Comparison of ENCODE assay signal across 10 cellular contexts in genomic region chr16:1494711-1495110, GRCh38. TPM values are rescaled to one million over a fixed set of nuclear protein-coding genes. Genes with fewer than 3 reads are reported as not detected.
A peak's percentile ranks its signal among the peaks of the same experiment; 100 is the strongest.
DNase-seq lines count a peak whose midpoint lies in the region; ATAC-seq and TF ChIP-seq lines count a peak whose summit lies in the region.
"Had no signal": no experiment of that assay in that cellular context is flagged by ENCODE, and none has a peak within 500 bp of the region (broad histone marks: within the 10 kb centered on the region; RNA-seq: fewer than 3 reads in every experiment).

No MANE protein-coding gene starts in this region.

- no TSS peak for BruUV-seq in IMR-90 (replicated peaks; lab: Mats Ljungman, UMichigan)

- H3K4me3 Mint-ChIP-seq in naive thymus-derived CD8-positive, alpha-beta T cell, result peak overlapping the region; percentile 76 to 99 (median 92)

- peaks cover 7% of the 10 kb centered on the region for H3K9me1 ChIP-seq in IMR-90 (ENCODE audit: insufficient read depth, low read length)

- H3K4me1 Mint-ChIP-seq in naive thymus-derived CD8-positive, alpha-beta T cell, result peaks cover 2 to 33% (median 15%) of the 10 kb centered on the region in 4 donors

- no peaks in the 10 kb centered on the region for H3K9me3 ChIP-seq in IMR-90 (ENCODE audit: control insufficient read depth, insufficient read depth, low read length)
- H3K9me3 ChIP-seq in breast epithelium, result no peaks in the 10 kb centered on the region

- H3K9me3 Mint-ChIP-seq in naive thymus-derived CD8-positive, alpha-beta T cell, result no peaks in the 10 kb centered on the region

- peak overlapping the region; percentile 87 for H3K27ac ChIP-seq in C4-2B
- no peak overlapping the region for H3K27ac ChIP-seq in IMR-90 (ENCODE audit: insufficient read depth, low read length)
- H3K27ac ChIP-seq in breast epithelium, result peak overlapping the region in 1 of 2 donors; percentile 7

- intact Hi-C loops in IMR-90 (cut with micrococcal nuclease) (loop anchor here (5.0 kb wide), 2 partner anchors 118 to 213 kb away; partner anchors contain the start of genes CRAMP1, IFT140 and MAPK8IP3), breast epithelium (cut with DNase I; ENCODE audit: low total_unique reads) (no loop called here), left colon (cut with DNase I, micrococcal nuclease) (no loop called here)

- H3K4me1 ChIP-seq in IMR-90 (ENCODE audit: control insufficient read depth, insufficient read depth, low read length), result peaks cover 12% of the 10 kb centered on the region
- peaks cover 6 to 12% of the 10 kb centered on the region in 2 donors for H3K4me1 ChIP-seq in breast epithelium

- no peak overlapping the region for H2BK15ac ChIP-seq in IMR-90 (ENCODE audit: low read depth, low read length)

- ATAC-seq in IMR-90 (ENCODE audit: low read depth) (no peak), left colon (no peak), HG03196 (IDR thresholded peaks at IDR 0.05; ENCODE audit: unreplicated experiment) (no peak)
- ATAC-seq in naive thymus-derived CD8-positive, alpha-beta T cell, result no peak

- dilution Hi-C loops in IMR-90 (cut with HindIII; ENCODE audit: low sequenced_read_pairs, unreplicated experiment), result no loop called here

- no peak overlapping the region for H3K9ac ChIP-seq in IMR-90 (ENCODE audit: low read depth, low read length)

- no peak; the same call in 1 of the 2 replicates for TF ChIP-seq CTCF in C4-2B (conservative IDR thresholded peaks at IDR 0.05)
- no peak for TF ChIP-seq CTCF in IMR-90 (conservative IDR thresholded peaks at IDR 0.05; ENCODE audit: low read depth, low read length)
- TF ChIP-seq CTCF in breast epithelium (IDR thresholded peaks at IDR 0.05), result no peak

- DNase-seq in IMR-90, result peak; percentile 15
- no peak for DNase-seq in breast epithelium (ENCODE audit: low spot score in 2 of 2)
- no peak for DNase-seq in naive thymus-derived CD8-positive, alpha-beta T cell
- DNase-seq in left colon, result no peak
- no peak for DNase-seq in DMS114 treated with DMSO at 0.1 percent for 48 hours (lab: John Stamatoyannopoulos, UW; ENCODE audit: unreplicated experiment)
- DNase-seq in NCI-H1048 (lab: John Stamatoyannopoulos, UW), result no peak
- DNase-seq: NCI-H1436 had no signal

- H2AK5ac ChIP-seq in IMR-90 (ENCODE audit: low read depth, low read length), result no peak overlapping the region

- H3K36me3 ChIP-seq in IMR-90 (ENCODE audit: control insufficient read depth, insufficient read depth, low read length) (peaks cover 27% of the 10 kb centered on the region), breast epithelium (peaks cover 7% of the 10 kb centered on the region)

- H3K4ac ChIP-seq in IMR-90 (ENCODE audit: low read depth, low read length), result no peak overlapping the region

- peak overlapping the region; percentile 97 for H2AK9ac ChIP-seq in IMR-90 (replicated peaks; ENCODE audit: low read depth, low read length, poor library complexity)

- H3K27me3 ChIP-seq in IMR-90 (ENCODE audit: control insufficient read depth, insufficient read depth, low read length) (no peaks in the 10 kb centered on the region), breast epithelium (no peaks in the 10 kb centered on the region)

- H3K18ac ChIP-seq in IMR-90 (ENCODE audit: low read depth, low read length), result no peak overlapping the region

- H3K36me3 Mint-ChIP-seq in naive thymus-derived CD8-positive, alpha-beta T cell, result peaks cover 0 to 22% (median 0%) of the 10 kb centered on the region in 3 donors

- no peak for TF ChIP-seq POLR2A in IMR-90 (IDR thresholded peaks at IDR 0.05; ENCODE audit: low read depth, low read length)
- TF ChIP-seq POLR2A in breast epithelium (IDR thresholded peaks at IDR 0.05), result no peak

- H3K4me3 ChIP-seq in IMR-90 (ENCODE audit: insufficient read depth, low read depth, low read length) (no peak overlapping the region), breast epithelium (peak overlapping the region in 2 of 3 donors; percentile 76 to 95)

- CTCF ChIA-PET in IMR-90 (lab: Yijun Ruan, JAX), result no interaction called here

- no peak overlapping the region for H2BK120ac ChIP-seq in IMR-90 (ENCODE audit: low read depth, low read length)

- H3K4me2 ChIP-seq in IMR-90 (ENCODE audit: low read depth, low read length), result no peak overlapping the region

- in situ Hi-C loops in IMR-90 (cut with MboI; ENCODE audit: low sequenced_read_pairs), result no loop called here

- no peak overlapping the region for H4K5ac ChIP-seq in IMR-90 (ENCODE audit: low read depth, low read length)

- POLR2A ChIA-PET in IMR-90 (lab: Charles Lee; ENCODE audit: unreplicated experiment), result interaction anchor here (1.2 kb wide), 1 partner anchor 74 kb away, joined by 4 read pairs; the partner anchor contains the start of gene UQCC4
- POLR2A ChIA-PET in naive thymus-derived CD8-positive, alpha-beta T cell (lab: Charles Lee), result interaction anchor here (0.6 to 3.9 kb wide), 3 partner anchors 31 to 229 kb away, joined by 3 to 37 read pairs (median 4); partner anchors contain the start of gene TMEM204

- peaks cover 6 to 35% of the 10 kb centered on the region in 2 experiments for H3K79me1 ChIP-seq in IMR-90 (ENCODE audit: low read depth in 1 of 2, low read length in 2 of 2)

- no peak overlapping the region for H4K91ac ChIP-seq in IMR-90 (ENCODE audit: insufficient read depth, low read depth, low read length)

- WGBS in IMR-90 (ENCODE audit: extremely low coverage in 2 of 2, insufficient read length in 1 of 2), 2 experiments, result no CpG with 5 or more reads among the region's 13 CpGs

- H3K23ac ChIP-seq in IMR-90 (ENCODE audit: low read depth, low read length), result no peak overlapping the region

- H2BK5ac ChIP-seq in IMR-90 (ENCODE audit: low read depth, low read length, poor library complexity, severe bottlenecking), result no peak overlapping the region

- no peak for TF ChIP-seq RAD21 in IMR-90 (IDR thresholded peaks at IDR 0.05; ENCODE audit: low read length)

- no peaks in the 10 kb centered on the region for H3K27me3 Mint-ChIP-seq in naive thymus-derived CD8-positive, alpha-beta T cell

- peaks cover 13% of the 10 kb centered on the region; the same call in 1 of the 2 replicates for H4K20me1 ChIP-seq in IMR-90 (ENCODE audit: insufficient read depth, low read length)

- H3K27ac Mint-ChIP-seq in naive thymus-derived CD8-positive, alpha-beta T cell, result peak overlapping the region in 2 of 10 donors; percentile 21 to 29

- no peak overlapping the region; a peak in 1 of 4 replicates for H4K8ac ChIP-seq in IMR-90 (ENCODE audit: low read depth in 2 of 2, low read length in 2 of 2)

- H3K14ac ChIP-seq in IMR-90 (replicated peaks; ENCODE audit: low read depth, low read length), result no peak overlapping the region

- H3K56ac ChIP-seq in IMR-90 (ENCODE audit: extremely low read depth, insufficient read depth, low read length), result no peak overlapping the region

- no peak overlapping the region for H2BK20ac ChIP-seq in IMR-90 (ENCODE audit: low read depth, low read length)

- H2AFZ ChIP-seq in IMR-90 (replicated peaks; ENCODE audit: low read length, poor library complexity), result peak overlapping the region; percentile 99

TF ChIP-seq in IMR-90, 13 proteins besides CTCF, POLR2A, EP300 and RAD21:
- TF ChIP-seq MAFK (IDR thresholded peaks at IDR 0.05; ENCODE audit: low read depth, low read length) (no peak), MXI1 (IDR thresholded peaks at IDR 0.05; ENCODE audit: borderline replicate concordance, low read depth, low read length) (0 out of 2 replicates have a peak, but pooled peaks have one; percentile 36)

RNA-seq across cellular contexts. Expression of gene TELO2, which starts 1.6 kb away (rescaled TPM):
- 5.8 and 6.6 TPM in 2 replicates for total RNA-seq in IMR-90 (2012; rRNA removed)
- 26.6 and 28.2 TPM in 2 replicates for polyA plus RNA-seq in IMR-90 (2012; rRNA removed)
- polyA plus RNA-seq in IMR-90 (2012; cell fraction: cytosol; rRNA removed), result 16.6 and 18.1 TPM in 2 replicates
- 110 and 290 TPM in 2 replicates for polyA plus RNA-seq in IMR-90 (2012; cell fraction: nucleus; rRNA removed; ENCODE audit: low replicate concordance)
- 10 to 100 TPM; 15.2 to 27.5 (median 23.9) TPM for total RNA-seq in breast epithelium
- 10 to 100 TPM; 42.6 to 51.5 TPM for total RNA-seq in naive thymus-derived CD8-positive, alpha-beta T cell
- polyA plus RNA-seq in naive thymus-derived CD8-positive, alpha-beta T cell, result 10 to 100 TPM in 2 of 3 donors, 1 to 10 TPM in 1; 9.8 to 18.1 (median 14.9) TPM
- total RNA-seq in left colon, result 10 to 100 TPM; 26.6 to 36.3 TPM

RNA-seq across cellular contexts. Expression of gene PTX4, which starts 6.0 kb away (rescaled TPM):
- total RNA-seq in IMR-90 (2012; rRNA removed) (not detected in 2 replicates), breast epithelium (not detected), left colon (not detected)
- 0.07 TPM in 1 of 2 replicates, not detected in the other for polyA plus RNA-seq in IMR-90 (2012; rRNA removed)
- not detected in 2 replicates for polyA plus RNA-seq in IMR-90 (2012; cell fraction: cytosol; rRNA removed)
- polyA plus RNA-seq in IMR-90 (2012; cell fraction: nucleus; rRNA removed; ENCODE audit: low replicate concordance), result 0.14 TPM in 1 of 2 replicates, not detected in the other
- not detected for total RNA-seq in naive thymus-derived CD8-positive, alpha-beta T cell
- polyA plus RNA-seq in naive thymus-derived CD8-positive, alpha-beta T cell, result not detected
- total RNA-seq: kidney epithelial cell had no signal

RNA-seq across cellular contexts. Expression of gene CLCN7, which starts 19.9 kb away (rescaled TPM):
- 10.8 TPM in 2 replicates for total RNA-seq in IMR-90 (2012; rRNA removed)
- polyA plus RNA-seq in IMR-90 (2012; rRNA removed), result 45.2 and 52.9 TPM in 2 replicates
- polyA plus RNA-seq in IMR-90 (2012; cell fraction: cytosol; rRNA removed), result 20.3 and 36.5 TPM in 2 replicates
- 84.9 and 258 TPM in 2 replicates for polyA plus RNA-seq in IMR-90 (2012; cell fraction: nucleus; rRNA removed; ENCODE audit: low replicate concordance)
- 10 to 100 TPM; 52.2 to 72.3 (median 71.4) TPM for total RNA-seq in breast epithelium
- total RNA-seq in naive thymus-derived CD8-positive, alpha-beta T cell, result 100 to 1,000 TPM; 112 to 116 TPM
- 10 to 100 TPM; 18.7 to 34.7 (median 24.2) TPM for polyA plus RNA-seq in naive thymus-derived CD8-positive, alpha-beta T cell
- total RNA-seq in left colon, result 10 to 100 TPM; 42.3 to 44.9 TPM

RNA-seq across cellular contexts. Expression of gene TMEM204, which starts 38.8 kb away (rescaled TPM):
- total RNA-seq in IMR-90 (2012; rRNA removed) (7.0 and 7.2 TPM in 2 replicates), breast epithelium (10 to 100 TPM; 27.8 to 37.0 (median 34.1) TPM), left colon (1 to 10 TPM; 2.6 to 4.9 TPM)
- polyA plus RNA-seq in IMR-90 (2012; rRNA removed), result 12.3 and 13.2 TPM in 2 replicates
- 8.4 and 18.2 TPM in 2 replicates for polyA plus RNA-seq in IMR-90 (2012; cell fraction: cytosol; rRNA removed)
- 5.3 and 12.8 TPM in 2 replicates for polyA plus RNA-seq in IMR-90 (2012; cell fraction: nucleus; rRNA removed; ENCODE audit: low replicate concordance)
- 100 to 1,000 TPM; 186 to 196 TPM for total RNA-seq in naive thymus-derived CD8-positive, alpha-beta T cell
- polyA plus RNA-seq in naive thymus-derived CD8-positive, alpha-beta T cell, result 100 to 1,000 TPM in 2 of 3 donors, 10 to 100 TPM in 1; 95.9 to 135 (median 125) TPM

RNA-seq across cellular contexts. Expression of gene CCDC154, which starts 50.4 kb away (rescaled TPM):
- total RNA-seq in IMR-90 (2012; rRNA removed) (under 0.01 TPM in 1 of 2 replicates, not detected in the other), breast epithelium (1 to 10 TPM in 1 of 3 donors, under 1 TPM in 2; 0.48 to 1.2 (median 0.98) TPM), left colon (under 1 TPM; 0.55 to 0.59 TPM)
- polyA plus RNA-seq in IMR-90 (2012; rRNA removed), result 0.09 TPM in 1 of 2 replicates, not detected in the other
- 0.08 and 0.14 TPM in 2 replicates for polyA plus RNA-seq in IMR-90 (2012; cell fraction: cytosol; rRNA removed)
- polyA plus RNA-seq in IMR-90 (2012; cell fraction: nucleus; rRNA removed; ENCODE audit: low replicate concordance), result 0.56 and 1.3 TPM in 2 replicates
- 10 to 100 TPM; 14.0 to 15.5 TPM for total RNA-seq in naive thymus-derived CD8-positive, alpha-beta T cell
- polyA plus RNA-seq in naive thymus-derived CD8-positive, alpha-beta T cell, result not detected
